Comparison of ENCODE assay signal across 32 cellular contexts in the genomic region with DNA sequence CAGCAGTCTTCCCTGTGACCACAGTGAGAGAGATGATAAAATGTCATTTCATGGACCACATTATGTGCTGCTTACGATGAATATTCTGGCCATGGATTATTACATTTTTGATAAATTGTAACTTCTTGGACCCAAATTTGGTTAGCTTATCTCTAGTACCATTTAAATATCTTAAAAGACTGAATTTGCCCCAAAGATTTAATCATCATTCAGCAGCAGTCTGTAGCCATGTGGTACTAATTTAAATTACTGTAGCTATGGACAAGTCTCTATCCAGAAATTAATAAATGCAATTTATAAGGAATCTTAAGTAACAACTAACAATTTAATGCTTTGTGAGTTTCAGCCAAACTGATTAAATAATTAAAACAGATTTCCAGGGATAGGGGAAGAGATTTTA.
"Had no signal": no experiment of that assay in that cellular context is flagged by ENCODE, and none has a peak within 500 bp of the region (broad histone marks: within the 10 kb centered on the region; RNA-seq: fewer than 3 reads in every experiment).

No MANE protein-coding gene starts in this region.

- H3K4me3 ChIP-seq: MG63 had no signal

- H3K9ac ChIP-seq: KMS-11 had no signal

- H3K4me2 ChIP-seq: KMS-11 had no signal

- H3K36me3 ChIP-seq: MG63 had no signal

- H3K27me3 ChIP-seq: MG63 had no signal

- H3K27ac ChIP-seq: KMS-11 had no signal

- H3K9me3 ChIP-seq: MG63 had no signal

- DNase-seq: Karpas-422, Kasumi-1, MG63, MM.1S, MV-4-11, NCI-H1048, NCI-H1092, NCI-H1092 treated with DMSO at 0.1 percent for 48 hours, NCI-H1105, NCI-H1105 treated with DMSO at 0.1 percent for 48 hours, NCI-H1417 treated with DMSO at 0.1 percent for 48 hours, NCI-H1436, NCI-H1436 treated with DMSO at 0.1 percent for 48 hours, NCI-H146, NCI-H1694, NCI-H1694 treated with DMSO at 0.1 percent for 48 hours, NCI-H1930, NCI-H2029, NCI-H2029 treated with DMSO at 0.1 percent for 48 hours, NCI-H2081, NCI-H2081 treated with DMSO at 0.1 percent for 48 hours, NCI-H2107, NCI-H2171, NCI-H2171 treated with DMSO at 0.1 percent for 48 hours, NCI-H2227 treated with DMSO at 0.1 percent for 48 hours, NCI-H226, NCI-H345, NCI-H446, NCI-H446 treated with DMSO at 0.1 percent for 48 hours, NCI-H510A, NCI-H510A treated with DMSO at 0.1 percent for 48 hours had no signal
